ENCODE assay signal across 19 cellular contexts in genomic region chr2:13504808-13505207, GRCh38.
DNase-seq lines count a peak whose midpoint lies in the region; ATAC-seq and TF ChIP-seq lines count a peak whose summit lies in the region.
"Had no signal": no experiment of that assay in that cellular context is flagged by ENCODE, and none has a peak within 500 bp of the region (broad histone marks: within the 10 kb centered on the region; RNA-seq: fewer than 3 reads in every experiment).

No MANE protein-coding gene starts in this region.

- no peaks in the 10 kb centered on the region for H3F3A ChIP-seq in PC-9 (ENCODE audit: insufficient read depth, low read depth)

- H3K27me3 Mint-ChIP-seq in naive thymus-derived CD8-positive, alpha-beta T cell: no peaks in the 10 kb centered on the region
- no peaks in the 10 kb centered on the region for H3K27me3 Mint-ChIP-seq in activated naive CD4-positive, alpha-beta T cell treated with anti-CD3 and anti-CD28 coated beads for 36 hours (ENCODE audit: low read depth)
- H3K27me3 Mint-ChIP-seq: activated CD4-positive, alpha-beta memory T cell treated with anti-CD3 and anti-CD28 coated beads, Interleukin-2, amount 10 ng/mL, durations not matched to agents 7 days and 5 days; central memory CD8-positive, alpha-beta T cell; progenitor cell of endocrine pancreas had no signal

- H3K4me1 ChIP-seq in PC-9 (replicated peaks; ENCODE audit: insufficient read depth): no peaks in the 10 kb centered on the region
- H3K4me1 ChIP-seq: left lung, vagina had no signal

- no peaks in the 10 kb centered on the region for H3K9me3 ChIP-seq in PC-9 (ENCODE audit: insufficient read depth, low read depth)
- H3K9me3 ChIP-seq: left lung, vagina had no signal

- H3K27ac Mint-ChIP-seq in stimulated activated effector memory CD8-positive, alpha-beta T cell treated with anti-CD3 and anti-CD28 coated beads, Interleukin-12 subunit alpha, Interleukin-12 subunit beta, amount 100 ng/mL, for 72 hours: no peak overlapping the region
- H3K27ac Mint-ChIP-seq in naive thymus-derived CD8-positive, alpha-beta T cell: no peak overlapping the region
- H3K27ac Mint-ChIP-seq in activated naive CD4-positive, alpha-beta T cell treated with anti-CD3 and anti-CD28 coated beads for 36 hours: no peak overlapping the region
- H3K27ac Mint-ChIP-seq: activated CD4-positive, alpha-beta memory T cell treated with anti-CD3 and anti-CD28 coated beads, Interleukin-2, amount 10 ng/mL, durations not matched to agents 7 days and 5 days; activated T-helper 1 cell treated with anti-CD3 and anti-CD28 coated beads, Interleukin-12 subunit alpha, Interleukin-12 subunit beta, Interleukin-2, Interleukin-4 antibody, amounts not matched to agents 30 ng/mL and 10 ng/mL and 1 ng/mL, durations not matched to agents 14 hours and 24 hours and 36 hours; progenitor cell of endocrine pancreas had no signal

- POLR2A ChIA-PET in PC-9 (lab: Charles Lee; ENCODE audit: unreplicated experiment): no interaction called here
- POLR2A ChIA-PET in naive thymus-derived CD8-positive, alpha-beta T cell (lab: Charles Lee): no interaction called here

- no TSS peak for BruUV-seq in PC-9 (replicated peaks; lab: Mats Ljungman, UMichigan)

- ATAC-seq in GM18519 (IDR thresholded peaks at IDR 0.05; ENCODE audit: low FRiP score, unreplicated experiment): peak; percentile 83
- ATAC-seq in GM21360 (IDR thresholded peaks at IDR 0.05; ENCODE audit: unreplicated experiment): peak; percentile 73
- ATAC-seq in HG02870 (IDR thresholded peaks at IDR 0.05; ENCODE audit: unreplicated experiment): peak; percentile 83
- ATAC-seq in HG03460 (IDR thresholded peaks at IDR 0.05; ENCODE audit: unreplicated experiment): peak; percentile 63
- ATAC-seq in stimulated activated effector memory CD8-positive, alpha-beta T cell treated with anti-CD3 and anti-CD28 coated beads, Interleukin-12 subunit alpha, Interleukin-12 subunit beta, amount 100 ng/mL, for 72 hours: no peak
- no peak for ATAC-seq in naive thymus-derived CD8-positive, alpha-beta T cell
- ATAC-seq: left lung had no signal

- H4K20me1 ChIP-seq in PC-9 (ENCODE audit: insufficient read depth): no peaks in the 10 kb centered on the region

- H3K9me2 ChIP-seq in PC-9 (ENCODE audit: insufficient read depth): no peaks in the 10 kb centered on the region

- no peak for TF ChIP-seq CTCF in PC-9 (conservative IDR thresholded peaks at IDR 0.05)

- H3K79me2 ChIP-seq in PC-9 (ENCODE audit: low read depth): no peaks in the 10 kb centered on the region

- H3K9me3 Mint-ChIP-seq in stimulated activated effector memory CD8-positive, alpha-beta T cell treated with anti-CD3 and anti-CD28 coated beads, Interleukin-12 subunit alpha, Interleukin-12 subunit beta, amount 100 ng/mL, for 72 hours: peaks cover 17% of the 10 kb centered on the region
- peaks cover 0 to 10% (median 4%) of the 10 kb centered on the region in 9 donors for H3K9me3 Mint-ChIP-seq in naive thymus-derived CD8-positive, alpha-beta T cell
- H3K9me3 Mint-ChIP-seq in activated naive CD4-positive, alpha-beta T cell treated with anti-CD3 and anti-CD28 coated beads for 36 hours: peaks cover 2% of the 10 kb centered on the region
- H3K9me3 Mint-ChIP-seq: activated T-helper 1 cell treated with anti-CD3 and anti-CD28 coated beads, Interleukin-12 subunit alpha, Interleukin-12 subunit beta, Interleukin-2, Interleukin-4 antibody, amounts not matched to agents 30 ng/mL and 10 ng/mL and 1 ng/mL, durations not matched to agents 14 hours and 24 hours and 36 hours had no signal

- H3K4me3 Mint-ChIP-seq in stimulated activated effector memory CD8-positive, alpha-beta T cell treated with anti-CD3 and anti-CD28 coated beads, Interleukin-12 subunit alpha, Interleukin-12 subunit beta, amount 100 ng/mL, for 72 hours: no peak overlapping the region
- H3K4me3 Mint-ChIP-seq in naive thymus-derived CD8-positive, alpha-beta T cell: no peak overlapping the region
- no peak overlapping the region for H3K4me3 Mint-ChIP-seq in activated naive CD4-positive, alpha-beta T cell treated with anti-CD3 and anti-CD28 coated beads for 36 hours
- H3K4me3 Mint-ChIP-seq: activated CD4-positive, alpha-beta memory T cell treated with anti-CD3 and anti-CD28 coated beads, Interleukin-2, amount 10 ng/mL, durations not matched to agents 7 days and 5 days; activated T-helper 1 cell treated with anti-CD3 and anti-CD28 coated beads, Interleukin-12 subunit alpha, Interleukin-12 subunit beta, Interleukin-2, Interleukin-4 antibody, amounts not matched to agents 30 ng/mL and 10 ng/mL and 1 ng/mL, durations not matched to agents 14 hours and 24 hours and 36 hours; central memory CD8-positive, alpha-beta T cell had no signal

- intact Hi-C loops in PC-9 (cut with micrococcal nuclease; ENCODE audit: unreplicated experiment): no loop called here
- intact Hi-C loops in activated naive CD4-positive, alpha-beta T cell treated with anti-CD3 and anti-CD28 coated beads for 36 hours (cut with micrococcal nuclease): no loop called here

- DNase-seq in PC-9: no peak
- no peak for DNase-seq in stimulated activated effector memory CD8-positive, alpha-beta T cell treated with anti-CD3 and anti-CD28 coated beads, Interleukin-12 subunit alpha, Interleukin-12 subunit beta, amount 100 ng/mL, for 72 hours (ENCODE audit: low spot score in 2 of 2)
- no peak for DNase-seq in naive thymus-derived CD8-positive, alpha-beta T cell
- DNase-seq in activated naive CD4-positive, alpha-beta T cell treated with anti-CD3 and anti-CD28 coated beads for 36 hours: no peak
- DNase-seq: activated CD4-positive, alpha-beta memory T cell treated with anti-CD3 and anti-CD28 coated beads, Interleukin-2, amount 10 ng/mL, durations not matched to agents 7 days and 5 days; Calu3; GF-D8; Karpas-422; left lung; NCI-H1930; SW 1271 had no signal

- H2AFZ ChIP-seq in PC-9: no peak overlapping the region

- no peak overlapping the region for H3K27ac ChIP-seq in PC-9
- H3K27ac ChIP-seq: left lung, vagina had no signal

- no peaks in the 10 kb centered on the region for H3K27me3 ChIP-seq in PC-9 (ENCODE audit: insufficient read depth, low read depth)
- H3K27me3 ChIP-seq: left lung, vagina had no signal

- H3K4me3 ChIP-seq in PC-9: no peak overlapping the region
- H3K4me3 ChIP-seq: left lung, vagina had no signal

- H3K4me2 ChIP-seq in PC-9: no peak overlapping the region

- no peaks in the 10 kb centered on the region for H3K36me3 ChIP-seq in PC-9 (ENCODE audit: low read depth)
- H3K36me3 ChIP-seq: left lung, vagina had no signal

- H3K4me1 Mint-ChIP-seq in stimulated activated effector memory CD8-positive, alpha-beta T cell treated with anti-CD3 and anti-CD28 coated beads, Interleukin-12 subunit alpha, Interleukin-12 subunit beta, amount 100 ng/mL, for 72 hours: no peaks in the 10 kb centered on the region
- H3K4me1 Mint-ChIP-seq in naive thymus-derived CD8-positive, alpha-beta T cell: no peaks in the 10 kb centered on the region
- no peaks in the 10 kb centered on the region for H3K4me1 Mint-ChIP-seq in activated naive CD4-positive, alpha-beta T cell treated with anti-CD3 and anti-CD28 coated beads for 36 hours (ENCODE audit: low read depth)
- H3K4me1 Mint-ChIP-seq: activated CD4-positive, alpha-beta memory T cell treated with anti-CD3 and anti-CD28 coated beads, Interleukin-2, amount 10 ng/mL, durations not matched to agents 7 days and 5 days; central memory CD8-positive, alpha-beta T cell had no signal

- CTCF ChIA-PET in PC-9 (lab: Charles Lee): no interaction called here
- CTCF ChIA-PET in activated naive CD4-positive, alpha-beta T cell treated with anti-CD3 and anti-CD28 coated beads for 36 hours (lab: Charles Lee): no interaction called here

- H3K36me3 Mint-ChIP-seq in stimulated activated effector memory CD8-positive, alpha-beta T cell treated with anti-CD3 and anti-CD28 coated beads, Interleukin-12 subunit alpha, Interleukin-12 subunit beta, amount 100 ng/mL, for 72 hours: no peaks in the 10 kb centered on the region
- no peaks in the 10 kb centered on the region for H3K36me3 Mint-ChIP-seq in naive thymus-derived CD8-positive, alpha-beta T cell
- no peaks in the 10 kb centered on the region for H3K36me3 Mint-ChIP-seq in activated naive CD4-positive, alpha-beta T cell treated with anti-CD3 and anti-CD28 coated beads for 36 hours (ENCODE audit: low read depth)

Comparison
In these comparisons a context has a peak if more than half of its experiments do, and no peak if none do; other contexts are left out.
1. ATAC-seq: peak in GM18519 (single experiment), GM21360 (single experiment), HG02870 (single experiment) and HG03460 (single experiment); none in stimulated activated effector memory CD8-positive, alpha-beta T cell treated with anti-CD3 and anti-CD28 coated beads, Interleukin-12 subunit alpha, Interleukin-12 subunit beta, amount 100 ng/mL, for 72 hours (single experiment) and naive thymus-derived CD8-positive, alpha-beta T cell (0 of 2).